13 cellular contexts compared by ENCODE assay signal in genomic region chr6:107801195-107801594, GRCh38. TPM values are rescaled to one million over a fixed set of nuclear protein-coding genes. Genes with fewer than 3 reads are reported as not detected.
"Had no signal": no experiment of that assay in that cellular context is flagged by ENCODE, and none has a peak within 500 bp of the region (broad histone marks: within the 10 kb centered on the region; RNA-seq: fewer than 3 reads in every experiment).

No MANE protein-coding gene starts in this region.

- H3K27me3 ChIP-seq: ascending aorta, cardiac muscle cell, hepatocyte had no signal

- H3K4me3 ChIP-seq: ascending aorta, cardiac muscle cell, gastroesophageal sphincter, hepatocyte had no signal

- H3K27ac Mint-ChIP-seq: activated CD4-positive, alpha-beta memory T cell treated with anti-CD3 and anti-CD28 coated beads, Interleukin-2, amount 10 ng/mL, durations not matched to agents 7 days and 5 days; activated T-helper 1 cell treated with anti-CD3 and anti-CD28 coated beads, Interleukin-12 subunit alpha, Interleukin-12 subunit beta, Interleukin-2, Interleukin-4 antibody, amounts not matched to agents 30 ng/mL and 10 ng/mL and 1 ng/mL, durations not matched to agents 14 hours and 24 hours and 36 hours had no signal

- H3K36me3 ChIP-seq: ascending aorta, cardiac muscle cell, gastroesophageal sphincter had no signal

- ATAC-seq: gastroesophageal sphincter, left ventricle myocardium superior had no signal

- H3K4me3 Mint-ChIP-seq: activated CD4-positive, alpha-beta memory T cell treated with anti-CD3 and anti-CD28 coated beads, Interleukin-2, amount 10 ng/mL, durations not matched to agents 7 days and 5 days; activated T-helper 1 cell treated with anti-CD3 and anti-CD28 coated beads, Interleukin-12 subunit alpha, Interleukin-12 subunit beta, Interleukin-2, Interleukin-4 antibody, amounts not matched to agents 30 ng/mL and 10 ng/mL and 1 ng/mL, durations not matched to agents 14 hours and 24 hours and 36 hours had no signal

- H3K4me1 ChIP-seq: ascending aorta, gastroesophageal sphincter, parathyroid adenoma had no signal

- DNase-seq: activated CD4-positive, alpha-beta memory T cell treated with anti-CD3 and anti-CD28 coated beads, Interleukin-2, amount 10 ng/mL, durations not matched to agents 7 days and 5 days; activated CD4-positive, alpha-beta T cell treated with anti-CD3 and anti-CD28 coated beads for 1 hour; left ventricle myocardium superior; stimulated activated CD4-positive, alpha-beta T cell treated with anti-CD3 and anti-CD28 coated beads, Interleukin-15, amount 100 ng/mL, for 24 hours; stimulated activated CD4-positive, alpha-beta T cell treated with anti-CD3 and anti-CD28 coated beads, Interleukin-4, amount 100 ng/mL, for 24 hours; T-helper 9 cell had no signal

- H3K27ac ChIP-seq: ascending aorta, cardiac muscle cell, gastroesophageal sphincter, hepatocyte, parathyroid adenoma had no signal

- H3K9me3 ChIP-seq: ascending aorta had no signal

- H3K9me3 Mint-ChIP-seq: activated CD4-positive, alpha-beta memory T cell treated with anti-CD3 and anti-CD28 coated beads, Interleukin-2, amount 10 ng/mL, durations not matched to agents 7 days and 5 days; activated T-helper 1 cell treated with anti-CD3 and anti-CD28 coated beads, Interleukin-12 subunit alpha, Interleukin-12 subunit beta, Interleukin-2, Interleukin-4 antibody, amounts not matched to agents 30 ng/mL and 10 ng/mL and 1 ng/mL, durations not matched to agents 14 hours and 24 hours and 36 hours had no signal

RNA-seq across cellular contexts. Expression of gene SCML4, which starts 22.9 kb away (rescaled TPM):
- total RNA-seq: ascending aorta, cardiac muscle cell, kidney epithelial cell had no signal
